1 cellular context compared by ENCODE assay signal in the genomic region with DNA sequence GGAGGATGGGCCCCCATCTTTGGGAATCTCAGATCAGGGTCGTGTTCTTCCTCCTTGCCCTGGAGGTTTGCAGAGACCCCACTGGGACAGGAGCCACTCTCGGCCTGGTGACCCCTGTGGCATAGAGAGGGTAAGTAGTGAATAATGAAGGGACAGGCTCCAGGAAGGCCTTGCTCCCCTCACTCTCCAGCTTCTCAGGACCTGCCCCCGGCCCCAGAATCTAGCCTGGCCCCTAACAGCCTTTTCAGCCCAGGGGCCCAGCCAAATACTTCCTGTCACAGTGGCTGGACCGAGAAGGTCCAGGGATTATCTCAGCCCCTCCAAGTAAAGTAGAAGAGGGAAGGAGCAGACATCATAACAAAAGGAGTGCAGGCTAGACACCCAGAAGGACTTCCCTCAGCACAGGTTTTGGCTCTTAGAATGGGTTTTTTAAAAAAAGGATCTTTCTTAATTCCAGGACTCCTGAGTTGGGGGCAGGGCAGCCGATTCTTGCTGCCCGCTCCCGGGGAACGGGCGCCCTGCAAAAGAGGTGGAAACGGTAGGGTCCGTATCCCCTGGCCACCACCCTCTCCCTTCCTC.
TF ChIP-seq lines count a peak whose summit lies in the region.

No MANE protein-coding gene starts in this region.

TF ChIP-seq in GM12878, 131 proteins besides CTCF, POLR2A, EP300 and RAD21:
- no peak for TF ChIP-seq ATF7 (IDR thresholded peaks at IDR 0.05; ENCODE audit: low read depth)
- TF ChIP-seq CHD1 (IDR thresholded peaks at IDR 0.05; ENCODE audit: low read depth, low read length) = no peak
- TF ChIP-seq HDGF (IDR thresholded peaks at IDR 0.05) = no peak
- no peak for TF ChIP-seq ATF3 (IDR thresholded peaks at IDR 0.05; ENCODE audit: borderline replicate concordance, extremely low read depth, low read depth, low read length)
- no peak for TF ChIP-seq BHLHE40 (IDR thresholded peaks at IDR 0.05; ENCODE audit: borderline replicate concordance in 1 of 2, low read depth in 2 of 2, low read length in 1 of 2)
- no peak for TF ChIP-seq SIX5 (IDR thresholded peaks at IDR 0.05; ENCODE audit: low read depth, low read length, severe bottlenecking)
- TF ChIP-seq NR2C2 (IDR thresholded peaks at IDR 0.05; ENCODE audit: borderline replicate concordance, control insufficient read depth, insufficient read length, low read depth) = no peak
- no peak for TF ChIP-seq ETV6 (conservative IDR thresholded peaks at IDR 0.05 in 1 of 2, IDR thresholded peaks at IDR 0.05 in 1 of 2; ENCODE audit: borderline replicate concordance in 1 of 2, low read depth in 1 of 2)
